7 cellular contexts compared by ENCODE assay signal in the genomic region with DNA sequence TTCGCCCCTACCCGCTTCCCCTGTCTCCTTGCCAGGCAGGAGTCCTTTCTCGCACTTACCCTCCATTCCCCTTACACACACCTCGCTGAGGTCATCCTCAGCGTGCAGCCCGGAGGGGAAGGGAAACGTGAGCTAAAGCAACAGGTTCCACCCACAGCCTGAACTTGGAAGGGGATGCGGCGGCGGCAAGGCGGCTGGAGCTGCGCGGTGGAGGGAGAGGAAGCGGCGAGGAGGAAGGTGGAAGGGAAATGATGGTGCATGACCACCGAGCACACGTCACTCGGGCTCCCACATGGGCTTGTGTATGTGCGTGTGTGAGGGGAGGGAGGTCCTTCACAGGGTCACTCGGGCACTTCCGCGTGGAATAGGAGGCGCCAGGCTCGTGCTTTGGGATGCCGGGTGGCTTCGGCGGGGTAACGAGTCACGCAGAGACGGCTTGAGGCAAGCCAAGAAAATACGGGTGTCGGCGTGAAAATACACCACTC.
DNase-seq lines count a peak whose midpoint lies in the region; ATAC-seq lines count a peak whose summit lies in the region.

No MANE protein-coding gene starts in this region.

- H3K36me3 ChIP-seq in ES-I3 (ENCODE audit: insufficient read depth, low read length) (no peaks in the 10 kb centered on the region), HUES64 (ENCODE audit: insufficient read depth, low read length) (no peaks in the 10 kb centered on the region), endocrine pancreas (ENCODE audit: control insufficient read depth, insufficient read depth, low read length) (no peaks in the 10 kb centered on the region)

- H3K9ac ChIP-seq in ES-I3 (ENCODE audit: low read depth, low read length) (peak overlapping the region; percentile 59), HUES64 (ENCODE audit: low read depth, low read length) (peak overlapping the region; percentile 74), endocrine pancreas (ENCODE audit: control insufficient read depth, insufficient read depth, low read length) (peak overlapping the region; percentile 52)

- H3K9me3 Mint-ChIP-seq in memory B cell: no peaks in the 10 kb centered on the region

- ATAC-seq in GM21447 (IDR thresholded peaks at IDR 0.05; ENCODE audit: unreplicated experiment): peak; percentile 44
- ATAC-seq in memory B cell (ENCODE audit: low read depth): peak; percentile 65

- H3K4me1 ChIP-seq in ES-I3 (ENCODE audit: insufficient read depth, low read length) (peaks cover 23% of the 10 kb centered on the region), HUES64 (ENCODE audit: insufficient read depth, low read length) (peaks cover 19% of the 10 kb centered on the region), endocrine pancreas (ENCODE audit: control insufficient read depth, insufficient read depth, low read length) (no peaks in the 10 kb centered on the region)

- peak overlapping the region; percentile 66 for H3K4me3 ChIP-seq in HUES64 (ENCODE audit: low read length)
- H3K4me3 ChIP-seq in endocrine pancreas (ENCODE audit: control insufficient read depth, insufficient read depth, low read length): no peak overlapping the region

- H3K36me3 Mint-ChIP-seq in memory B cell: no peaks in the 10 kb centered on the region

- no peaks in the 10 kb centered on the region for H3K9me3 ChIP-seq in ES-I3 (ENCODE audit: control insufficient read depth, insufficient read depth, low read length)
- no peaks in the 10 kb centered on the region for H3K9me3 ChIP-seq in HUES64 (ENCODE audit: insufficient read depth, low read depth, low read length)
- no peaks in the 10 kb centered on the region for H3K9me3 ChIP-seq in endocrine pancreas (ENCODE audit: control insufficient read depth, low read length)

- under 1% methylated on average over 33 of the region's 33 CpGs for WGBS in HUES64

- H3K27ac ChIP-seq in HUES64 (ENCODE audit: low read depth, low read length): peak overlapping the region; percentile 81; the same call in 1 of the 2 replicates
- H3K27ac ChIP-seq in temporal lobe (ENCODE audit: low read depth, low read length): peak overlapping the region; percentile 91

- peaks cover 13% of the 10 kb centered on the region for H3K4me1 Mint-ChIP-seq in memory B cell

- peaks cover 22% of the 10 kb centered on the region for H3K27me3 Mint-ChIP-seq in memory B cell

- H3K27ac Mint-ChIP-seq in memory B cell: no peak overlapping the region

- peak overlapping the region; percentile 85 for H3K4me3 Mint-ChIP-seq in memory B cell

- H3K27me3 ChIP-seq in HUES64 (ENCODE audit: insufficient read depth, low read length) (0 out of 2 replicates have a peak, but pooled peaks cover 6% of the 10 kb centered on the region), endocrine pancreas (ENCODE audit: control insufficient read depth, insufficient read depth, low read length) (no peaks in the 10 kb centered on the region)

- DNase-seq in SW 1271 (lab: John Stamatoyannopoulos, UW) (peak; percentile 28 to 56), memory B cell (ENCODE audit: low spot score in 2 of 2) (peak in 1 of 2 donors; percentile 11)
